ENCODE assay signal across 21 cellular contexts in the genomic region with DNA sequence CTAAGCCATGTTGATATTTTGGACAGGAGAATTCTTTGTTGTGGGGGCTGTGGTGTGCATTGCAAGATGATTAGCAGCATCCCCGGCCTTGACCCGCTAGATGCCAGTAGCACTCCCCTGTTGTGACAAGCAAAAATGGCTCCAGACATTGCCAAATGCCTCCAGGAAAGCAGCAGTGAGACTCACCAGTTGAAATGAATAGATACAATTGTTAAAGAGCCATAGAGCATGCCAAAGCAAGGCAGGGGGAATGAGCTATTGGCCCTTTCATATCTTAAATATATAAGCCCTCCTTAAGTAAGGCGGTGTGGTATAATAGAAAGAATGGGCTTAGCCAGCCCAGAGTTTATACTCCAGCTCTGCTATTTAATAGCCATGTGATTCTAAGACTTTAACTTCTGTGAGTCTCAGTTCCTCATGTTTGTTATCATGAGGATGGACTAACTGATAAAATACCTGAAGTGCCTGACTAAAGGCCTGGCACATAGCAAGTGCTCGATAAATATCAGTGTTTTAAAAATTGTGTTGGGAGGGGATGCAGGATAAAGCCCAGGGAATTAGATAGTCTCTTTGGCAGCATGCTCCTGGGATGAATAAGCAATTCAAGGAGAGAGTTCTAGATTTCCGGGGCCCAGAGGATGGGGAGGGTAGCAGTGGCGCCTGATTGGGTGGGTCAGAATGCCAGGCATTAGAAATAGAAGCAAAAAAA. TPM values are rescaled to one million over a fixed set of nuclear protein-coding genes. Genes with fewer than 3 reads are reported as not detected.
"Had no signal": no experiment of that assay in that cellular context is flagged by ENCODE, and none has a peak within 500 bp of the region (broad histone marks: within the 10 kb centered on the region; RNA-seq: fewer than 3 reads in every experiment).

No MANE protein-coding gene starts in this region.

- H3K27ac ChIP-seq: ascending aorta, Peyer's patch, RWPE1 had no signal

- H3K36me3 ChIP-seq: ascending aorta, Peyer's patch had no signal

- ATAC-seq: activated CD8-positive, alpha-beta T cell treated with anti-CD3 and anti-CD28 coated beads for 36 hours; activated naive CD8-positive, alpha-beta T cell treated with anti-CD3 and anti-CD28 coated beads, Interleukin-2, amount 50 U/mL, for 24 hours; PC-3; Right ventricle myocardium inferior had no signal

- H3K4me3 ChIP-seq: ascending aorta, Peyer's patch had no signal

- H3K4me1 ChIP-seq: ascending aorta, Peyer's patch had no signal

- H3K27me3 ChIP-seq: ascending aorta, Peyer's patch had no signal

- H3K9me3 ChIP-seq: ascending aorta, Peyer's patch had no signal

- DNase-seq: activated CD4-positive, alpha-beta T cell treated with anti-CD3 and anti-CD28 coated beads, Interleukin-2, amount 10 ng/mL, durations not matched to agents 24 days and 14 days; activated CD4-positive, alpha-beta T cell treated with anti-CD3 and anti-CD28 coated beads, Interleukin-2, amount 50 U/mL, for 4 hours; activated CD8-positive, alpha-beta T cell treated with anti-CD3 and anti-CD28 coated beads for 36 hours; activated naive CD4-positive, alpha-beta T cell treated with anti-CD3 and anti-CD28 coated beads, Interleukin-2, amount 10 ng/mL, durations not matched to agents 7 days and 5 days; activated naive CD8-positive, alpha-beta T cell treated with anti-CD3 and anti-CD28 coated beads, Interleukin-2, amount 50 U/mL, for 24 hours; activated T-cell treated with anti-CD3 and anti-CD28 coated beads, Interleukin-2, amount 50 U/mL, for 1 hour; KG1; MM.1S; MV-4-11; NCI-H1092; NCI-H1694 treated with DMSO at 0.1 percent for 48 hours; NCI-H2029; NCI-H345; PC-3; Peyer's patch; SIG-M5 had no signal

RNA-seq across cellular contexts. Expression of a gene that starts 21.1 kb away (rescaled TPM):
- total RNA-seq: activated CD4-positive, alpha-beta T cell treated with anti-CD3 and anti-CD28 coated beads, Interleukin-2, amount 10 ng/mL, durations not matched to agents 24 days and 14 days; activated CD8-positive, alpha-beta memory T cell treated with anti-CD3 and anti-CD28 coated beads for 36 hours; activated CD8-positive, alpha-beta T cell treated with anti-CD3 and anti-CD28 coated beads for 36 hours; NCI-H460 had no signal
